ENCODE assay signal across 17 cellular contexts in the genomic region with DNA sequence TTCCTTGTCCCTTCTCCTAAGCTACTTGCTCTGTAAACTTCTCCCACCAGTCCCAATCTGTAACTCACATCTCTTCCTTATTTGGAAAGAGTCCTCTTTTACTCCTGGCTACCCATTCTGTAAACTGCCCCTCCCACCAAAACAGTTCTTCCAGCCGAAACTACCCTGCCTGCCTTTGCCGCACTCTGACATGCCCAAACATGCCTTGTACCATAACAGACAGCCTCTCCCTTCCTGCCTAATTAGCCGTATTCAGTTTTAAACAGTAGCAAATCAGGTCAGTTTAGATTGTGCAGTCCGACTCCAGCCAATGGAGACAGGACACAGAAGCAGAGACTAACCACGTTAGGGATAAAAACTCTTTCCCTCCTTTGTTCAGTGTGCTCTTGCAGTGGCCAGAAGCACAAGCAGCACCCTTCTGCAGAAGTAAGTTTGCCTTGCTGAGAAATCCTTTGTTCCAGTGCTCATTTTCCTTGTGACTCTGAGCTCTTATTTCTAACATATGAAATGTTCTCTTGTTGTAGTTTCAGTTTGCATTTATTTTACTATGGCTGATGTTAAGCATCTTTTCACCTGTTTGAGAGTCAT. TPM values are rescaled to one million over a fixed set of nuclear protein-coding genes. Genes with fewer than 3 reads are reported as not detected.
DNase-seq lines count a peak whose midpoint lies in the region; ATAC-seq and TF ChIP-seq lines count a peak whose summit lies in the region.
"Had no signal": no experiment of that assay in that cellular context is flagged by ENCODE, and none has a peak within 500 bp of the region (broad histone marks: within the 10 kb centered on the region; RNA-seq: fewer than 3 reads in every experiment).

No MANE protein-coding gene starts in this region.

- no peaks in the 10 kb centered on the region for H3K27me3 ChIP-seq in hepatocyte
- H3K27me3 ChIP-seq in PC-9 (ENCODE audit: insufficient read depth, low read depth), result peaks cover 37% of the 10 kb centered on the region

- H3K27ac ChIP-seq in hepatocyte, result peak overlapping the region; percentile 93
- H3K27ac ChIP-seq in PC-9, result no peak overlapping the region
- H3K27ac ChIP-seq: A549, C4-2B had no signal

- no peak for DNase-seq in activated naive CD4-positive, alpha-beta T cell treated with anti-CD3 and anti-CD28 coated beads, Interleukin-2, amount 50 U/mL, for 72 hours (ENCODE audit: low spot score in 2 of 2)
- DNase-seq in activated naive CD4-positive, alpha-beta T cell treated with anti-CD3 and anti-CD28 coated beads for 36 hours, result no peak
- DNase-seq in SKM-1 treated with dmso at 0.1 percent for 144 hours (lab: John Stamatoyannopoulos, UW; ENCODE audit: unreplicated experiment) (peak; percentile 93), hepatocyte (ENCODE audit: low spot score) (peak; percentile 63), type B pancreatic cell (ENCODE audit: extremely low spot score, unreplicated experiment) (no peak), PC-9 (no peak), inferior parietal cortex (ENCODE audit: extremely low spot score) (no peak)
- DNase-seq: COR-L47, NCI-H1048, NCI-H1694, SIG-M5 had no signal

- H3F3A ChIP-seq in PC-9 (ENCODE audit: insufficient read depth, low read depth), result no peaks in the 10 kb centered on the region

- TF ChIP-seq CTCF in hepatocyte (IDR thresholded peaks at IDR 0.05; ENCODE audit: poor library complexity), result no peak
- no peak for TF ChIP-seq CTCF in type B pancreatic cell (conservative IDR thresholded peaks at IDR 0.05)
- no peak for TF ChIP-seq CTCF in PC-9 (conservative IDR thresholded peaks at IDR 0.05)

- H4K20me1 ChIP-seq in hepatocyte (ENCODE audit: insufficient read depth, poor library complexity, severe bottlenecking) (no peaks in the 10 kb centered on the region), PC-9 (ENCODE audit: insufficient read depth) (no peaks in the 10 kb centered on the region)

- H3K9me3 ChIP-seq in hepatocyte (ENCODE audit: low read depth) (no peaks in the 10 kb centered on the region), PC-9 (ENCODE audit: insufficient read depth, low read depth) (peaks cover 7% of the 10 kb centered on the region; the same call in 1 of the 2 replicates)

- CTCF ChIA-PET in activated naive CD4-positive, alpha-beta T cell treated with anti-CD3 and anti-CD28 coated beads for 36 hours (lab: Charles Lee), result interaction anchor here (0.6 kb wide), 1 partner anchor 67 kb away, joined by 3 read pairs; no protein-coding TSS in a partner anchor
- CTCF ChIA-PET in PC-9 (lab: Charles Lee), result no interaction called here

- peaks cover 29 to 36% of the 10 kb centered on the region in 2 donors for H3K36me3 Mint-ChIP-seq in activated naive CD4-positive, alpha-beta T cell treated with anti-CD3 and anti-CD28 coated beads, Interleukin-2, amount 50 U/mL, for 72 hours
- H3K36me3 Mint-ChIP-seq in activated naive CD4-positive, alpha-beta T cell treated with anti-CD3 and anti-CD28 coated beads for 36 hours (ENCODE audit: low read depth), result peaks cover 6% of the 10 kb centered on the region
- H3K36me3 Mint-ChIP-seq in type B pancreatic cell, result no peaks in the 10 kb centered on the region

- H3K36me3 ChIP-seq in hepatocyte (replicated peaks; ENCODE audit: insufficient read depth, low read depth) (no peaks in the 10 kb centered on the region), PC-9 (ENCODE audit: low read depth) (no peaks in the 10 kb centered on the region)
- H3K36me3 ChIP-seq: HAP-1 had no signal

- peaks cover 9% of the 10 kb centered on the region for H3K79me2 ChIP-seq in hepatocyte
- no peaks in the 10 kb centered on the region for H3K79me2 ChIP-seq in PC-9 (ENCODE audit: low read depth)

- 13% methylated on average over 5 of the region's 5 CpGs for WGBS in hepatocyte (ENCODE audit: low lambda C conversion rate, missing lambda C conversion rate)

- ATAC-seq in activated naive CD4-positive, alpha-beta T cell treated with anti-CD3 and anti-CD28 coated beads, Interleukin-2, amount 50 U/mL, for 72 hours, result no peak
- no peak for ATAC-seq in HG03469 (IDR thresholded peaks at IDR 0.05; ENCODE audit: unreplicated experiment)
- ATAC-seq: A549 had no signal

- intact Hi-C loops in activated naive CD4-positive, alpha-beta T cell treated with anti-CD3 and anti-CD28 coated beads for 36 hours (cut with micrococcal nuclease), result no loop called here
- intact Hi-C loops in PC-9 (cut with micrococcal nuclease; ENCODE audit: unreplicated experiment), result no loop called here

- H3K9me2 ChIP-seq in hepatocyte (replicated peaks; ENCODE audit: insufficient read depth), result no peaks in the 10 kb centered on the region
- no peaks in the 10 kb centered on the region for H3K9me2 ChIP-seq in PC-9 (ENCODE audit: insufficient read depth)

- H3K4me3 Mint-ChIP-seq in activated naive CD4-positive, alpha-beta T cell treated with anti-CD3 and anti-CD28 coated beads for 36 hours, result no peak overlapping the region
- peak overlapping the region; percentile 7 for H3K4me3 Mint-ChIP-seq in type B pancreatic cell

- peaks cover 41 to 52% of the 10 kb centered on the region in 2 donors for H3K9me3 Mint-ChIP-seq in activated naive CD4-positive, alpha-beta T cell treated with anti-CD3 and anti-CD28 coated beads, Interleukin-2, amount 50 U/mL, for 72 hours
- peaks cover 46% of the 10 kb centered on the region for H3K9me3 Mint-ChIP-seq in activated naive CD4-positive, alpha-beta T cell treated with anti-CD3 and anti-CD28 coated beads for 36 hours
- peaks cover 16% of the 10 kb centered on the region for H3K9me3 Mint-ChIP-seq in type B pancreatic cell

- H2AFZ ChIP-seq in hepatocyte, result peak overlapping the region; percentile 39
- H2AFZ ChIP-seq in PC-9, result no peak overlapping the region

- no TSS peak for BruUV-seq in PC-9 (replicated peaks; lab: Mats Ljungman, UMichigan)

- POLR2A ChIA-PET in PC-9 (lab: Charles Lee; ENCODE audit: unreplicated experiment), result no interaction called here

- peak overlapping the region; percentile 29 to 35 for H3K27ac Mint-ChIP-seq in activated naive CD4-positive, alpha-beta T cell treated with anti-CD3 and anti-CD28 coated beads, Interleukin-2, amount 50 U/mL, for 72 hours
- H3K27ac Mint-ChIP-seq in activated naive CD4-positive, alpha-beta T cell treated with anti-CD3 and anti-CD28 coated beads for 36 hours, result no peak overlapping the region
- H3K27ac Mint-ChIP-seq in type B pancreatic cell, result peak overlapping the region; percentile 51

- H3K4me3 ChIP-seq in hepatocyte (peak overlapping the region; percentile 8), PC-9 (no peak overlapping the region)
- H3K4me3 ChIP-seq: A549, HAP-1 had no signal

- peaks cover 20% of the 10 kb centered on the region for H3K27me3 Mint-ChIP-seq in activated naive CD4-positive, alpha-beta T cell treated with anti-CD3 and anti-CD28 coated beads for 36 hours (ENCODE audit: low read depth)
- H3K27me3 Mint-ChIP-seq in type B pancreatic cell, result peaks cover 10% of the 10 kb centered on the region

- H3K4me1 Mint-ChIP-seq in activated naive CD4-positive, alpha-beta T cell treated with anti-CD3 and anti-CD28 coated beads for 36 hours (ENCODE audit: low read depth), result no peaks in the 10 kb centered on the region
- no peaks in the 10 kb centered on the region for H3K4me1 Mint-ChIP-seq in type B pancreatic cell (ENCODE audit: unreplicated experiment)

- H3K4me1 ChIP-seq in hepatocyte (ENCODE audit: insufficient read depth) (peaks cover 26% of the 10 kb centered on the region), PC-9 (replicated peaks; ENCODE audit: insufficient read depth) (no peaks in the 10 kb centered on the region)
- H3K4me1 ChIP-seq: A549 had no signal

- peak overlapping the region; percentile 69 for H3K4me2 ChIP-seq in hepatocyte
- no peak overlapping the region for H3K4me2 ChIP-seq in PC-9
- H3K4me2 ChIP-seq: A549 had no signal

RNA-seq across cellular contexts. Expression of a gene that starts 5.4 kb away (rescaled TPM):
- not detected for total RNA-seq in activated naive CD4-positive, alpha-beta T cell treated with anti-CD3 and anti-CD28 coated beads, Interleukin-2, amount 50 U/mL, for 72 hours
- not detected for total RNA-seq in activated naive CD4-positive, alpha-beta T cell treated with anti-CD3 and anti-CD28 coated beads for 36 hours
- total RNA-seq in hepatocyte, result 0.20 TPM in 2 replicates
- polyA plus RNA-seq in hepatocyte, result not detected in 2 replicates
- total RNA-seq in type B pancreatic cell (ENCODE audit: low replicate concordance), result not detected in 2 replicates
- not detected in 2 replicates for total RNA-seq in PC-9 (2021)
- total RNA-seq: HT-29, NCI-H460 had no signal
- polyA plus RNA-seq: A549 had no signal

RNA-seq across cellular contexts. Expression of a gene that starts 18.4 kb away (rescaled TPM):
- not detected for total RNA-seq in activated naive CD4-positive, alpha-beta T cell treated with anti-CD3 and anti-CD28 coated beads, Interleukin-2, amount 50 U/mL, for 72 hours
- total RNA-seq in activated naive CD4-positive, alpha-beta T cell treated with anti-CD3 and anti-CD28 coated beads for 36 hours, result not detected
- total RNA-seq in hepatocyte (2.2 and 2.6 TPM in 2 replicates), type B pancreatic cell (ENCODE audit: low replicate concordance) (1.1 and 2.0 TPM in 2 replicates), PC-9 (2021) (not detected in 2 replicates)
- polyA plus RNA-seq in hepatocyte, result 13.4 and 21.6 TPM in 2 replicates
- total RNA-seq: HT-29, NCI-H460 had no signal
- polyA plus RNA-seq: A549 had no signal

RNA-seq across cellular contexts. Expression of a gene that starts 54.6 kb away (rescaled TPM):
- not detected for total RNA-seq in activated naive CD4-positive, alpha-beta T cell treated with anti-CD3 and anti-CD28 coated beads, Interleukin-2, amount 50 U/mL, for 72 hours
- total RNA-seq in activated naive CD4-positive, alpha-beta T cell treated with anti-CD3 and anti-CD28 coated beads for 36 hours, result not detected
- total RNA-seq in hepatocyte (not detected in 2 replicates), type B pancreatic cell (ENCODE audit: low replicate concordance) (not detected in 2 replicates), PC-9 (2021) (not detected in 2 replicates)
- not detected in 2 replicates for polyA plus RNA-seq in hepatocyte
- total RNA-seq: HT-29, NCI-H460 had no signal
- polyA plus RNA-seq: A549 had no signal

RNA-seq across cellular contexts. Expression of a gene that starts 57.3 kb away (rescaled TPM):
- not detected for total RNA-seq in activated naive CD4-positive, alpha-beta T cell treated with anti-CD3 and anti-CD28 coated beads, Interleukin-2, amount 50 U/mL, for 72 hours
- total RNA-seq in activated naive CD4-positive, alpha-beta T cell treated with anti-CD3 and anti-CD28 coated beads for 36 hours, result not detected
- total RNA-seq in hepatocyte, result 0.40 TPM in 1 of 2 replicates, not detected in the other
- polyA plus RNA-seq in hepatocyte, result 0.27 TPM in 1 of 2 replicates, not detected in the other
- 0.10 TPM in 1 of 2 replicates, not detected in the other for total RNA-seq in type B pancreatic cell (ENCODE audit: low replicate concordance)
- total RNA-seq in PC-9 (2021), result not detected in 2 replicates
- total RNA-seq: HT-29, NCI-H460 had no signal
- polyA plus RNA-seq: A549 had no signal

Comparison
In these comparisons a context has a peak if more than half of its experiments do, and no peak if none do; other contexts are left out.
1. DNase-seq: peak in SKM-1 treated with dmso at 0.1 percent for 144 hours (single experiment) and hepatocyte (single experiment); none in activated naive CD4-positive, alpha-beta T cell treated with anti-CD3 and anti-CD28 coated beads, Interleukin-2, amount 50 U/mL, for 72 hours (0 of 2), activated naive CD4-positive, alpha-beta T cell treated with anti-CD3 and anti-CD28 coated beads for 36 hours (single experiment), type B pancreatic cell (single experiment), PC-9 (0 of 2) and inferior parietal cortex (single experiment).